ENCODE assay signal across 14 cellular contexts in the genomic region with DNA sequence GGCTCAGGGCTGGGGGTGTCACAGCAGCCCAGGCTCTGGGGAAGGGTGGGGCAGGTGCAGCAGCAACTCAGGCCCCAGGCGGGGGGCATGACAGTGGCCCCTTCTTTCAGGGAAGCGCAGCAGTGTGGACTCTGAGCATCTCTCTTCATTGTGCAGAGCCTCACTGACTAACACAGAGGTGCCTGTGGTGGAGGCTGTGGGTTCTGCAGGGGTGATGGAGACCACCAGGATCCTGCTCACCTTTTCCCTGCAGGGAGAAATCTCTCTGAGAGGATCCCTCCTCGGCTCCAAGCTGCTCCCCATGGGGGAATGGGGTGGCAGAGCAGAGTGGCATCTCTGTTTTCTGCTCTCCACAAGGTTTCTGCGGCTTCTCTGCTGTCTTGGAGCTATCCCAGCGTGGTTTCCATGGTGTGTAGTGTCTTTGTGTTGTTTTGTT. TPM values are rescaled to one million over a fixed set of nuclear protein-coding genes. Genes with fewer than 3 reads are reported as not detected.
DNase-seq lines count a peak whose midpoint lies in the region; ATAC-seq and TF ChIP-seq lines count a peak whose summit lies in the region.
"Had no signal": no experiment of that assay in that cellular context is flagged by ENCODE, and none has a peak within 500 bp of the region (broad histone marks: within the 10 kb centered on the region; RNA-seq: fewer than 3 reads in every experiment).

No MANE protein-coding gene starts in this region.

- TF ChIP-seq CTCF in Peyer's patch (IDR thresholded peaks at IDR 0.05), result no peak
- no peak for TF ChIP-seq CTCF in coronary artery (IDR thresholded peaks at IDR 0.05)
- no peak for TF ChIP-seq CTCF in endothelial cell (IDR thresholded peaks at IDR 0.05; ENCODE audit: unreplicated experiment)

- no peaks in the 10 kb centered on the region for H3K4me1 Mint-ChIP-seq in endothelial cell (ENCODE audit: unreplicated experiment)
- H3K4me1 Mint-ChIP-seq: H9 had no signal

- intact Hi-C loops in sciatic nerve (cut with DNase I), result no loop called here

- no peak overlapping the region for H3K27ac Mint-ChIP-seq in endothelial cell (ENCODE audit: unreplicated experiment)
- H3K27ac Mint-ChIP-seq: CD4-positive, alpha-beta T cell; H9 had no signal

- no peaks in the 10 kb centered on the region for H3K27me3 Mint-ChIP-seq in endothelial cell (ENCODE audit: unreplicated experiment)

- H3K4me1 ChIP-seq in Peyer's patch, result no peaks in the 10 kb centered on the region
- H3K4me1 ChIP-seq: Caco-2 had no signal

- no peaks in the 10 kb centered on the region for H3K36me3 Mint-ChIP-seq in endothelial cell (ENCODE audit: low read depth, unreplicated experiment)

- H3K27me3 ChIP-seq in Peyer's patch, result no peaks in the 10 kb centered on the region

- H3K9me3 ChIP-seq in Peyer's patch, result no peaks in the 10 kb centered on the region
- H3K9me3 ChIP-seq: Caco-2 had no signal

- H3K27ac ChIP-seq in Peyer's patch (peak overlapping the region in 1 of 4 donors; percentile 49), coronary artery (no peak overlapping the region)
- H3K27ac ChIP-seq: C4-2B had no signal

- ATAC-seq in sciatic nerve (no peak), GM18861 (IDR thresholded peaks at IDR 0.05; ENCODE audit: unreplicated experiment) (no peak)

- DNase-seq in Peyer's patch, result peak in 2 of 3 donors; percentile 27 to 35
- DNase-seq in coronary artery (ENCODE audit: low spot score), result peak; percentile 7
- DNase-seq in mesenteric fat pad (ENCODE audit: low spot score), result peak; percentile 57
- DNase-seq in sciatic nerve (ENCODE audit: low spot score), result peak; percentile 10
- DNase-seq in endothelial cell (ENCODE audit: low spot score), result no peak
- no peak for DNase-seq in AG08396 (ENCODE audit: low spot score)
- DNase-seq: ACHN; AML-193; Caco-2; CD4-positive, alpha-beta T cell; H9 had no signal

- no peaks in the 10 kb centered on the region for H3K36me3 ChIP-seq in Peyer's patch

- TF ChIP-seq POLR2A in Peyer's patch (IDR thresholded peaks at IDR 0.05), result no peak

- no peak overlapping the region for H3K4me3 ChIP-seq in Peyer's patch
- H3K4me3 ChIP-seq in coronary artery, result no peak overlapping the region

- H3K4me3 Mint-ChIP-seq in endothelial cell (ENCODE audit: unreplicated experiment), result no peak overlapping the region
- H3K4me3 Mint-ChIP-seq: CD4-positive, alpha-beta T cell; H9 had no signal

- H3K9me3 Mint-ChIP-seq in endothelial cell (ENCODE audit: unreplicated experiment), result no peaks in the 10 kb centered on the region
- H3K9me3 Mint-ChIP-seq: CD4-positive, alpha-beta T cell; H9 had no signal

RNA-seq across cellular contexts. Expression of gene SHH, which starts 37.8 kb away (rescaled TPM):
- 1 to 10 TPM in 3 of 4 donors, not detected in 1; 1.4 to 2.5 (median 2.1) TPM for total RNA-seq in Peyer's patch
- total RNA-seq in mesenteric fat pad, result not detected
- total RNA-seq in sciatic nerve, result 16.7 TPM
- total RNA-seq in endothelial cell (ENCODE audit: unreplicated experiment), result 0.26 TPM
- total RNA-seq: CD4-positive, alpha-beta T cell; H1 had no signal

Comparison
In these comparisons a context has a peak if more than half of its experiments do, and no peak if none do; other contexts are left out.
1. DNase-seq: peak in Peyer's patch (2 of 3), coronary artery (single experiment), mesenteric fat pad (single experiment) and sciatic nerve (single experiment); none in endothelial cell (single experiment) and AG08396 (single experiment).